11 cellular contexts compared by ENCODE assay signal in the genomic region with DNA sequence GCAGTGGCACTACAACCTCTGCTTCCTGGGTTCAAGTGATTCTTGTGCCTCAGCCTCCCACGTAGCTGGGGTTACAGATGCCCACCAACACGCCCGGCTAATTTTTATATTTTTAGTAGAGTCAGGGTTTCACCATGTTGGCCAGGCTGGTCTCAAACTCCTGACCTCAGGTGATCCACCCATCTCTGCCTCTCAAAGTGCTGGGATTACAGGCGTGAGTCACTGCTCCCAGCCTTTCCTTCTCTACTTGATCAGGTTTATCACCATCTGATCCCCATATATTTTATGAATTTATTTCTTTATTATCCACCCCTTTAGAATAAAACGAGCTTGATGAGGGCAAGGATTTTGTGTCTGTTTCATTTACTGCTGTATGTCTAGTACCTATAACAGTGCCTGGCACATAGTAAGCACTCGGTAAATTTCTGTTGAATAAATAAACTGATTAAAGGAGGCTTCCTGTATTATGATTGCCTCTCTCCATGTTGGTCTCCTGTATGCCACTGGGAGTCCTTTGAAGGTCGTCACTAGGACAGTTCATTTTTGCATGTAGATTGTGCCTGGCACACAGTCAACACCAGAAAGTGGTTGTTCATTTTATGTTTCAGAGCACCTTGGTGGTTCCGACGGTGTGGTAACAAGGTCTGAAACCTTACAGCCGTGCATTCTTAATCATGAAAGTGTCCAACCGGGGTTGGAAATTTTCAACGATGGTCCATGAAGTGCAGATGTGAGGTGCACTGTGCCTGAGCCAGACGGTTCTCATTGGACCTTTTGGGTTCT. TPM values are rescaled to one million over a fixed set of nuclear protein-coding genes. Genes with fewer than 3 reads are reported as not detected.
DNase-seq lines count a peak whose midpoint lies in the region; ATAC-seq and TF ChIP-seq lines count a peak whose summit lies in the region.
"Had no signal": no experiment of that assay in that cellular context is flagged by ENCODE, and none has a peak within 500 bp of the region (broad histone marks: within the 10 kb centered on the region; RNA-seq: fewer than 3 reads in every experiment).

No MANE protein-coding gene starts in this region.

- peak overlapping the region; percentile 90 for H3K27ac Mint-ChIP-seq in T-helper 1 cell treated with Interleukin-12 subunit alpha and Interleukin-12 subunit beta and Interleukin-4 antibody, amounts not matched to agents 30 μg/mL and 1 μg/mL, for 36 hours
- peak overlapping the region; percentile 53 for H3K27ac Mint-ChIP-seq in stimulated activated naive CD8-positive, alpha-beta T cell treated with anti-CD3 and anti-CD28 coated beads, Interleukin-15, Interleukin-2, amounts not matched to agents 100 ng/mL and 50 ng/mL, for 24 hours
- no peak overlapping the region for H3K27ac Mint-ChIP-seq in osteocyte (ENCODE audit: unreplicated experiment)

- H3K27ac ChIP-seq in psoas muscle = no peak overlapping the region

- DNase-seq in activated T-cell treated with anti-CD3 and anti-CD28 coated beads for 48 hours (ENCODE audit: low read depth) = peak; percentile 26
- no peak for DNase-seq in activated T-cell treated with anti-CD3 and anti-CD28 coated beads, Interleukin-2, amount 50 U/mL, for 1 hour
- peak; percentile 43 for DNase-seq in effector CD4-positive, alpha-beta T cell
- no peak for DNase-seq in osteocyte (ENCODE audit: extremely low spot score, unreplicated experiment)
- no peak for DNase-seq in dermis blood vessel endothelial cell
- no peak for DNase-seq in psoas muscle
- DNase-seq: ACHN, cortex of kidney, naive B cell had no signal

- no peaks in the 10 kb centered on the region for H3K27me3 ChIP-seq in psoas muscle (ENCODE audit: insufficient read depth in 3 of 3, low read length in 2 of 3)

- H3K36me3 Mint-ChIP-seq in T-helper 1 cell treated with Interleukin-12 subunit alpha and Interleukin-12 subunit beta and Interleukin-4 antibody, amounts not matched to agents 30 μg/mL and 1 μg/mL, for 36 hours (ENCODE audit: low read depth) = peaks cover 7% of the 10 kb centered on the region
- no peaks in the 10 kb centered on the region for H3K36me3 Mint-ChIP-seq in stimulated activated naive CD8-positive, alpha-beta T cell treated with anti-CD3 and anti-CD28 coated beads, Interleukin-15, Interleukin-2, amounts not matched to agents 100 ng/mL and 50 ng/mL, for 24 hours (ENCODE audit: low read depth)
- H3K36me3 Mint-ChIP-seq in osteocyte (ENCODE audit: unreplicated experiment) = no peaks in the 10 kb centered on the region
- H3K36me3 Mint-ChIP-seq: naive B cell had no signal

- H3K9me3 Mint-ChIP-seq in T-helper 1 cell treated with Interleukin-12 subunit alpha and Interleukin-12 subunit beta and Interleukin-4 antibody, amounts not matched to agents 30 μg/mL and 1 μg/mL, for 36 hours = no peaks in the 10 kb centered on the region
- H3K9me3 Mint-ChIP-seq in stimulated activated naive CD8-positive, alpha-beta T cell treated with anti-CD3 and anti-CD28 coated beads, Interleukin-15, Interleukin-2, amounts not matched to agents 100 ng/mL and 50 ng/mL, for 24 hours = no peaks in the 10 kb centered on the region
- H3K9me3 Mint-ChIP-seq in osteocyte (ENCODE audit: unreplicated experiment) = no peaks in the 10 kb centered on the region

- TF ChIP-seq CTCF in osteocyte (IDR thresholded peaks at IDR 0.05) (no peak), psoas muscle (IDR thresholded peaks at IDR 0.05) (no peak)

- no peaks in the 10 kb centered on the region for H3K4me1 ChIP-seq in psoas muscle

- H3K4me3 Mint-ChIP-seq in T-helper 1 cell treated with Interleukin-12 subunit alpha and Interleukin-12 subunit beta and Interleukin-4 antibody, amounts not matched to agents 30 μg/mL and 1 μg/mL, for 36 hours = no peak overlapping the region
- peak overlapping the region; percentile 31 for H3K4me3 Mint-ChIP-seq in stimulated activated naive CD8-positive, alpha-beta T cell treated with anti-CD3 and anti-CD28 coated beads, Interleukin-15, Interleukin-2, amounts not matched to agents 100 ng/mL and 50 ng/mL, for 24 hours
- H3K4me3 Mint-ChIP-seq in osteocyte (ENCODE audit: unreplicated experiment) = no peak overlapping the region

- H3K4me3 ChIP-seq in psoas muscle = no peak overlapping the region

- no peak for ATAC-seq in psoas muscle

- H3K9me3 ChIP-seq in psoas muscle = no peaks in the 10 kb centered on the region

- WGBS in psoas muscle, 3 donors = 85 to 88% (median 87%) methylated on average over 13 of the region's 13 CpGs

- no peaks in the 10 kb centered on the region for H3K27me3 Mint-ChIP-seq in T-helper 1 cell treated with Interleukin-12 subunit alpha and Interleukin-12 subunit beta and Interleukin-4 antibody, amounts not matched to agents 30 μg/mL and 1 μg/mL, for 36 hours (ENCODE audit: low read depth)
- H3K27me3 Mint-ChIP-seq in stimulated activated naive CD8-positive, alpha-beta T cell treated with anti-CD3 and anti-CD28 coated beads, Interleukin-15, Interleukin-2, amounts not matched to agents 100 ng/mL and 50 ng/mL, for 24 hours = no peaks in the 10 kb centered on the region
- no peaks in the 10 kb centered on the region for H3K27me3 Mint-ChIP-seq in osteocyte (ENCODE audit: unreplicated experiment)

- H3K4me1 Mint-ChIP-seq in T-helper 1 cell treated with Interleukin-12 subunit alpha and Interleukin-12 subunit beta and Interleukin-4 antibody, amounts not matched to agents 30 μg/mL and 1 μg/mL, for 36 hours (ENCODE audit: low read depth) = peaks cover 34% of the 10 kb centered on the region
- H3K4me1 Mint-ChIP-seq in stimulated activated naive CD8-positive, alpha-beta T cell treated with anti-CD3 and anti-CD28 coated beads, Interleukin-15, Interleukin-2, amounts not matched to agents 100 ng/mL and 50 ng/mL, for 24 hours (ENCODE audit: low read depth) = peaks cover 33% of the 10 kb centered on the region
- peaks cover 7% of the 10 kb centered on the region for H3K4me1 Mint-ChIP-seq in osteocyte (ENCODE audit: unreplicated experiment)

- intact Hi-C loops in psoas muscle (cut with DNase I) = no loop called here

- no peaks in the 10 kb centered on the region for H3K36me3 ChIP-seq in psoas muscle (ENCODE audit: insufficient read depth in 1 of 2, low read depth in 1 of 2)

RNA-seq across cellular contexts. Expression of a gene that starts 9.6 kb away (rescaled TPM):
- total RNA-seq in osteocyte (146 and 147 TPM in 2 replicates), dermis blood vessel endothelial cell (131 and 167 TPM in 2 replicates), psoas muscle (100 to 1,000 TPM; 148 to 226 (median 190) TPM)
- 100 to 1,000 TPM in 2 of 3 donors, 10 to 100 TPM in 1; 71.3 to 120 (median 108) TPM for polyA plus RNA-seq in psoas muscle

RNA-seq across cellular contexts. Expression of a gene that starts 13.7 kb away (rescaled TPM):
- total RNA-seq in osteocyte (43.1 and 50.6 TPM in 2 replicates), dermis blood vessel endothelial cell (59.2 and 65.9 TPM in 2 replicates), psoas muscle (10 to 100 TPM; 13.9 to 22.1 (median 20.1) TPM)
- polyA plus RNA-seq in psoas muscle = 10 to 100 TPM in 2 of 3 donors, 1 to 10 TPM in 1; 6.6 to 27.9 (median 12.9) TPM

Comparison
In these comparisons a context has a peak if more than half of its experiments do, and no peak if none do; other contexts are left out.
1. DNase-seq: peak in activated T-cell treated with anti-CD3 and anti-CD28 coated beads for 48 hours (single experiment) and effector CD4-positive, alpha-beta T cell (single experiment); none in activated T-cell treated with anti-CD3 and anti-CD28 coated beads, Interleukin-2, amount 50 U/mL, for 1 hour (single experiment), osteocyte (single experiment), dermis blood vessel endothelial cell (single experiment) and psoas muscle (0 of 2).